8 cellular contexts compared by ENCODE assay signal in the genomic region with DNA sequence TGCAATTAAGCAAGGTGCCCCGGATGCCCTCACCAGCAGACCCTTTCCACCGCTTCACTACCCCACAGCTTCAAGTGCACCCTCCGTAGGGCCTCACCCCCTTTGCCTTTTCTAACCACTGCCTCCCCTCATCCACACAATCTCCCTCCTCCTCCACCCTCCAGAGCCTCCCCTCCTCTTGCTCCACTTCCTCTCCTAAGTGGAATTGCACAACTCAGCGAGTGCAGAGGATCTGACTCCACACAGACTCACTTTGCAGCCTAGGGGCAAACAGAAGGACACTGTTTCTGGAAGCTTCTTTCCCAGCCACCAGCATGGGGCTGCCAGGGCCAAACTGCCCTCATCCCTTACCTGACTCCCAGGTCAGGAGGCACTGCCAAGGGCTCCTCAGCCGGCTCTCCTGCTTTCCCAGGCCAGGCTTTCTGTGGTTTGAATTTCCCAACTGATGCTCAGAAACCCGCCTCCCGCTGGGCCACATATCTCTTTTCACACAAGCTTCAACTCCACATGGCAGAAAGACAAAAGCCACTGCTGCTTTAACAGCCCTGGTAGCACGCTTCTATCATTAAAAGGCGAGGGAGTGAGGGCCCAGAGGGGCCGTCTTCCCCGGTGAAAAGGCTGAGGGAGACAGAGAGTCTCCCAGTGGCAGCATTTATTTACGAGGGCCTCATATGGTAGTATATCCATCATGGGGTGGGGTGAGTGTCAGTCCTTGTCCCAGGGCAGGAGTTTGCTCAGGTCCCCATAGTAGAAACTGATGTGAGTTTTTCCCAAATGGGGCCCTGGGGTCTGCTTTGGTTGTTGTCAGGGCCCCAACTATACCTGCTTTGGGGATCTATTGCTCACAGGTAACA.
DNase-seq lines count a peak whose midpoint lies in the region; ATAC-seq and TF ChIP-seq lines count a peak whose summit lies in the region.

No MANE protein-coding gene starts in this region.

- H3K27me3 Mint-ChIP-seq in CD4-positive, alpha-beta T cell: no peaks in the 10 kb centered on the region

- no peak for ATAC-seq in HG03439 (IDR thresholded peaks at IDR 0.05; ENCODE audit: unreplicated experiment)
- no peak for ATAC-seq in CD4-positive, alpha-beta T cell (ENCODE audit: poor library complexity)
- ATAC-seq in GM21576 (IDR thresholded peaks at IDR 0.05; ENCODE audit: unreplicated experiment): no peak

- no peaks in the 10 kb centered on the region for H3K36me3 ChIP-seq in osteoblast (ENCODE audit: insufficient read depth, low read length)

- peaks cover 15% of the 10 kb centered on the region for H3K4me1 Mint-ChIP-seq in CD4-positive, alpha-beta T cell (ENCODE audit: low read depth)

- H3K27ac ChIP-seq in osteoblast (ENCODE audit: low read depth, low read length): no peak overlapping the region
- H3K27ac ChIP-seq in CD4-positive, alpha-beta T cell (ENCODE audit: low read depth, low read length): no peak overlapping the region

- no peak overlapping the region for H2AFZ ChIP-seq in osteoblast (ENCODE audit: low read length)

- peaks cover 3% of the 10 kb centered on the region for H3K27me3 ChIP-seq in osteoblast (ENCODE audit: insufficient read depth, low read length)
- no peaks in the 10 kb centered on the region for H3K27me3 ChIP-seq in CD4-positive, alpha-beta T cell (ENCODE audit: control insufficient read depth, insufficient read depth, low read length)

- peaks cover 5% of the 10 kb centered on the region for H3K4me1 ChIP-seq in osteoblast (ENCODE audit: insufficient read depth, low read length)

- no peak overlapping the region for H3K4me3 ChIP-seq in epithelial cell of proximal tubule (ENCODE audit: low read depth, low read length)
- no peak overlapping the region for H3K4me3 ChIP-seq in osteoblast (ENCODE audit: insufficient read depth, low read length)

- intact Hi-C loops in CD4-positive, alpha-beta T cell (cut with DNase I, micrococcal nuclease): no loop called here

- TF ChIP-seq CTCF in epithelial cell of proximal tubule (conservative IDR thresholded peaks at IDR 0.05; ENCODE audit: low read depth, low read length) (no peak), osteoblast (IDR thresholded peaks at IDR 0.05; ENCODE audit: extremely low read depth, low read depth, low read length) (no peak)
- no peak for TF ChIP-seq CTCF in CD4-positive, alpha-beta T cell (IDR thresholded peaks at IDR 0.05)

- H3K9me3 ChIP-seq in osteoblast (ENCODE audit: low read depth, low read length): no peaks in the 10 kb centered on the region
- H3K9me3 ChIP-seq in CD4-positive, alpha-beta T cell (ENCODE audit: control insufficient read depth, low read length): no peaks in the 10 kb centered on the region

- no peaks in the 10 kb centered on the region for H3K79me2 ChIP-seq in osteoblast (ENCODE audit: insufficient read depth, low read length)

- H3K9me3 Mint-ChIP-seq in CD4-positive, alpha-beta T cell: no peaks in the 10 kb centered on the region

- POLR2A ChIA-PET in CD4-positive, alpha-beta T cell (lab: Charles Lee): interaction anchor here (0.6 kb wide), 1 partner anchor 34 kb away, joined by 3 read pairs; no protein-coding TSS in a partner anchor

- no peak overlapping the region for H3K4me2 ChIP-seq in osteoblast (ENCODE audit: insufficient read depth, low read length)

- H4K20me1 ChIP-seq in osteoblast (ENCODE audit: insufficient read depth, low read length): no peaks in the 10 kb centered on the region

- H3K4me3 Mint-ChIP-seq in CD4-positive, alpha-beta T cell: no peak overlapping the region

- CTCF ChIA-PET in CD4-positive, alpha-beta T cell (lab: Charles Lee): interaction anchor here (1.1 to 1.8 kb wide), 2 partner anchors 34 to 237 kb away, joined by 4 to 8 read pairs; no protein-coding TSS in a partner anchor

- no peak overlapping the region for H3K27ac Mint-ChIP-seq in CD4-positive, alpha-beta T cell

- H3K36me3 Mint-ChIP-seq in CD4-positive, alpha-beta T cell (ENCODE audit: low read depth): no peaks in the 10 kb centered on the region

- DNase-seq in EL (peak; percentile 39), NOMO-1 (lab: John Stamatoyannopoulos, UW; ENCODE audit: unreplicated experiment in 2 of 2) (peak; percentile 82 to 90), epithelial cell of proximal tubule (ENCODE audit: low read depth) (peak; percentile 23), osteoblast (ENCODE audit: insufficient read length, low spot score, missing footprints) (peak; percentile 9)
- no peak for DNase-seq in central memory CD4-positive, alpha-beta T cell
- DNase-seq in CD4-positive, alpha-beta T cell: no peak

Comparison
In these comparisons a context has a peak if more than half of its experiments do, and no peak if none do; other contexts are left out.
1. DNase-seq: peak in EL (single experiment), NOMO-1 (2 of 2), epithelial cell of proximal tubule (single experiment) and osteoblast (single experiment); none in central memory CD4-positive, alpha-beta T cell (single experiment) and CD4-positive, alpha-beta T cell (0 of 10).